Comparison of ENCODE assay signal across 1 cellular context in the genomic region with DNA sequence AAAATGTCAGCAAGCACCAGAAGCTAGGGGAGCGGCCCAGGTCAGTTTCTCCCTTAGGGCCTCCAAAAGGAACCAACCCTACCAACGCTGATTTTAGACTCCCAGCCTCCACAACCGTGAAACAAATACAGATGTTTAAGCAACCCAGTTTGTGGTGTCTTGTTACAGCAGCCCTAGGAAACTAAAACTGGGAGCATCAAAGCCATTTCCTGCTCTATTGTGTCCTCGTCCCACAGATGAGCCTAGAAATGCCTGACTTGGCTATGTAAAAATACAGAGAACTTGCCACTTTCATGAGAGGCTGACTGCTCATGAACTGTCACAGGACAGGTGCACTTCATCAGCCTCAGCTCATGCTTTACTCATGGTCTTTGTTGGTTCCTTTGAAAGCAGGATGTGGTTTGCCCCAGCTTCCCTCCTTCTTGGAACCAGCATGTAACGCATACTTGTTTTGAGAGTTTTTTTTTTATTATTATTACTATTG.
TF ChIP-seq lines count a peak whose summit lies in the region.

No MANE protein-coding gene starts in this region.

TF ChIP-seq in GM12878, 131 proteins besides CTCF, POLR2A, EP300 and RAD21 (continued from another document):
- TF ChIP-seq, protein P1, sequence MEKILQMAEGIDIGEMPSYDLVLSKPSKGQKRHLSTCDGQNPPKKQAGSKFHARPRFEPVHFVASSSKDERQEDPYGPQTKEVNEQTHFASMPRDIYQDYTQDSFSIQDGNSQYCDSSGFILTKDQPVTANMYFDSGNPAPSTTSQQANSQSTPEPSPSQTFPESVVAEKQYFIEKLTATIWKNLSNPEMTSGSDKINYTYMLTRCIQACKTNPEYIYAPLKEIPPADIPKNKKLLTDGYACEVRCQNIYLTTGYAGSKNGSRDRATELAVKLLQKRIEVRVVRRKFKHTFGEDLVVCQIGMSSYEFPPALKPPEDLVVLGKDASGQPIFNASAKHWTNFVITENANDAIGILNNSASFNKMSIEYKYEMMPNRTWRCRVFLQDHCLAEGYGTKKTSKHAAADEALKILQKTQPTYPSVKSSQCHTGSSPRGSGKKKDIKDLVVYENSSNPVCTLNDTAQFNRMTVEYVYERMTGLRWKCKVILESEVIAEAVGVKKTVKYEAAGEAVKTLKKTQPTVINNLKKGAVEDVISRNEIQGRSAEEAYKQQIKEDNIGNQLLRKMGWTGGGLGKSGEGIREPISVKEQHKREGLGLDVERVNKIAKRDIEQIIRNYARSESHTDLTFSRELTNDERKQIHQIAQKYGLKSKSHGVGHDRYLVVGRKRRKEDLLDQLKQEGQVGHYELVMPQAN (conservative IDR thresholded peaks at IDR 0.05): no peak
- TF ChIP-seq EED (IDR thresholded peaks at IDR 0.05; ENCODE audit: low read depth): peak; percentile 96
- TF ChIP-seq STAT1 (conservative IDR thresholded peaks at IDR 0.05): no peak
- no peak for TF ChIP-seq PRDM15 (CRISPR knock-in tag; IDR thresholded peaks at IDR 0.05)
- TF ChIP-seq ZNF217 (IDR thresholded peaks at IDR 0.05): peak; percentile 35; the same call in 1 of the 2 replicates
- TF ChIP-seq MTA3 (IDR thresholded peaks at IDR 0.05; ENCODE audit: borderline replicate concordance, low read length): peak; percentile 72; the same call in 1 of the 2 replicates
- no peak; the same call in 1 of the 2 replicates for TF ChIP-seq RAD51 (IDR thresholded peaks at IDR 0.05)
- no peak for TF ChIP-seq ZNF592 (IDR thresholded peaks at IDR 0.05)
- TF ChIP-seq SUZ12 (IDR thresholded peaks at IDR 0.05; ENCODE audit: unreplicated experiment): no peak
- no peak for TF ChIP-seq SREBF2 (IDR thresholded peaks at IDR 0.05; ENCODE audit: low read length)
- TF ChIP-seq, protein P2, sequence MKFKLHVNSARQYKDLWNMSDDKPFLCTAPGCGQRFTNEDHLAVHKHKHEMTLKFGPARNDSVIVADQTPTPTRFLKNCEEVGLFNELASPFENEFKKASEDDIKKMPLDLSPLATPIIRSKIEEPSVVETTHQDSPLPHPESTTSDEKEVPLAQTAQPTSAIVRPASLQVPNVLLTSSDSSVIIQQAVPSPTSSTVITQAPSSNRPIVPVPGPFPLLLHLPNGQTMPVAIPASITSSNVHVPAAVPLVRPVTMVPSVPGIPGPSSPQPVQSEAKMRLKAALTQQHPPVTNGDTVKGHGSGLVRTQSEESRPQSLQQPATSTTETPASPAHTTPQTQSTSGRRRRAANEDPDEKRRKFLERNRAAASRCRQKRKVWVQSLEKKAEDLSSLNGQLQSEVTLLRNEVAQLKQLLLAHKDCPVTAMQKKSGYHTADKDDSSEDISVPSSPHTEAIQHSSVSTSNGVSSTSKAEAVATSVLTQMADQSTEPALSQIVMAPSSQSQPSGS (IDR thresholded peaks at IDR 0.05; ENCODE audit: low read length): peak; percentile 92
- TF ChIP-seq IKZF2 (IDR thresholded peaks at IDR 0.05): peak; percentile 91 to 94
